In the genomic region with DNA sequence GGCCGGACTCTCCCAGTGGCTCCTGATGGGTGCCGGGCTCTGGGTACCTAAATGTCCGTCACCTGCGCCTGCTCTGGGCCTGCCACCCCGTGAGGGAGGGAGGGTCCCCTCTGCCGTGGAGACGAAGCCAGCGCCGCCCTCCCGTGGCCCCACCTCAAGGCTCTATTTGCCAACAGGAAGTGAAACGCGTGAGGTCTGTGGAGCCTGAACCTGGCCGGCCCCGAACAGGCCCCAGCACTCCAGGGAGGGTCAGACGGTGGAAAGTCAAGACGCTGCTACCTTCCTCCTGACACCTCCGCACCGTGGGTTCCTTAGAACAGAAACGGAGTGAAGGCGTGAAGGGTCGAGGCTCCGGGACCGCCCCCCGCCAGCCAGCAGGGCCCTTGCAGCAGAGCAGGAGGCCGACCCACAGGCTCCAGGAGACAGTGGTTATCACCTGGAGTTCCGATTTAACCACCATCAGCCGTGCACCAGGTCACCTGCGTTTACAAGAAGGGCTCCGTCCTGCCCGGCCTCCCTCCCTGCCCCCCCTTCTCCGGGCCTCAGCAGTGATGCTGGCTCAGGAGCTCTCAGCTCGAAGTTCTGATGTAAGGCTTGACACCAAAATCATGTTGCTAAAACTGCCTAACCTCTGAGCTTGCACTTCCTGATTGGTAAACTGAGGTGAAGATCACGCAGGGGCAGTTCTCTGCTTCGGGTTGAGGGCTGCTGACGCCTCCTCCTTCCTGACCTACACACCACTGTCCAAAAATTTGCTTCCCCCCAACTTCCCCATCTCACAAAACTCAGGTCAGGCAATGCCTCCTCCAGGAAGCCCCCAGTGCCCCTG, we compare ENCODE assay signal across 13 cellular contexts. TPM values are rescaled to one million over a fixed set of nuclear protein-coding genes. Genes with fewer than 3 reads are reported as not detected.
DNase-seq lines count a peak whose midpoint lies in the region; ATAC-seq and TF ChIP-seq lines count a peak whose summit lies in the region.
"Had no signal": no experiment of that assay in that cellular context is flagged by ENCODE, and none has a peak within 500 bp of the region (broad histone marks: within the 10 kb centered on the region; RNA-seq: fewer than 3 reads in every experiment).

No MANE protein-coding gene starts in this region.

- no peak overlapping the region for H3K4me3 Mint-ChIP-seq in central memory CD8-positive, alpha-beta T cell
- no peak overlapping the region for H3K4me3 Mint-ChIP-seq in mesothelial cell of epicardium

- H3K36me3 ChIP-seq in BLaER1: peaks cover 83% of the 10 kb centered on the region
- H3K36me3 ChIP-seq in colonic mucosa: no peaks in the 10 kb centered on the region
- peaks cover 14% of the 10 kb centered on the region for H3K36me3 ChIP-seq in MG63

- H3K4me1 Mint-ChIP-seq in central memory CD8-positive, alpha-beta T cell: peaks cover 4% of the 10 kb centered on the region
- peaks cover 4% of the 10 kb centered on the region for H3K4me1 Mint-ChIP-seq in mesothelial cell of epicardium

- H3K9ac ChIP-seq in BLaER1 (no peak overlapping the region), colonic mucosa (ENCODE audit: low read depth in 2 of 2, low read length in 2 of 2) (peak overlapping the region in 1 of 2 donors; percentile 12)
- H3K9ac ChIP-seq: GM23248 had no signal

- H3K27me3 ChIP-seq in BLaER1 (no peaks in the 10 kb centered on the region), colonic mucosa (no peaks in the 10 kb centered on the region), MG63 (no peaks in the 10 kb centered on the region)
- H3K27me3 ChIP-seq: ascending aorta, heart right ventricle had no signal

- no peaks in the 10 kb centered on the region for H3K27me3 Mint-ChIP-seq in central memory CD8-positive, alpha-beta T cell
- H3K27me3 Mint-ChIP-seq in mesothelial cell of epicardium (ENCODE audit: low read depth): no peaks in the 10 kb centered on the region

- peak overlapping the region; percentile 45 for H3K27ac ChIP-seq in BLaER1
- H3K27ac ChIP-seq in colonic mucosa: no peak overlapping the region
- H3K27ac ChIP-seq: GM23248 had no signal

- H3K4me3 ChIP-seq in BLaER1 (no peak overlapping the region), colonic mucosa (no peak overlapping the region), MG63 (no peak overlapping the region)
- H3K4me3 ChIP-seq: ascending aorta, GM23248, heart right ventricle had no signal

- peak overlapping the region; percentile 49 for H3K27ac Mint-ChIP-seq in central memory CD8-positive, alpha-beta T cell (ENCODE audit: low read depth)
- H3K27ac Mint-ChIP-seq in mesothelial cell of epicardium: no peak overlapping the region

- no peaks in the 10 kb centered on the region for H3K9me3 Mint-ChIP-seq in central memory CD8-positive, alpha-beta T cell
- no peaks in the 10 kb centered on the region for H3K9me3 Mint-ChIP-seq in mesothelial cell of epicardium

- H4K20me1 ChIP-seq in BLaER1: peaks cover 81% of the 10 kb centered on the region

- H3K4me1 ChIP-seq in BLaER1 (peaks cover 63% of the 10 kb centered on the region), colonic mucosa (no peaks in the 10 kb centered on the region)

- peak overlapping the region; percentile 79 for H3K4me2 ChIP-seq in BLaER1

- DNase-seq in GM19240 (ENCODE audit: insufficient read length, low spot score) (peak; percentile 67), colonic mucosa (no peak), MG63 (no peak), mesothelial cell of epicardium (ENCODE audit: low spot score in 2 of 2, unreplicated experiment in 2 of 2) (no peak), DMS114 treated with DMSO at 0.1 percent for 48 hours (lab: John Stamatoyannopoulos, UW; ENCODE audit: unreplicated experiment) (no peak)
- DNase-seq in central memory CD8-positive, alpha-beta T cell (ENCODE audit: low spot score in 2 of 2): no peak
- DNase-seq: GM23248, NCI-H1048, T1000 had no signal

- intact Hi-C loops in colonic mucosa (cut with DNase I): no loop called here

- ATAC-seq in HG03039 (IDR thresholded peaks at IDR 0.05; ENCODE audit: unreplicated experiment): peak; percentile 66
- no peak for ATAC-seq in central memory CD8-positive, alpha-beta T cell (replicated peaks; ENCODE audit: extremely low read depth, poor library complexity, severe bottlenecking)

- H3K9me3 ChIP-seq in BLaER1: no peaks in the 10 kb centered on the region
- H3K9me3 ChIP-seq in colonic mucosa: no peaks in the 10 kb centered on the region
- H3K9me3 ChIP-seq in MG63: no peaks in the 10 kb centered on the region
- H3K9me3 ChIP-seq: ascending aorta, heart right ventricle had no signal

- peaks cover 51% of the 10 kb centered on the region for H3K36me3 Mint-ChIP-seq in central memory CD8-positive, alpha-beta T cell (ENCODE audit: insufficient read depth)
- no peaks in the 10 kb centered on the region for H3K36me3 Mint-ChIP-seq in mesothelial cell of epicardium

- TF ChIP-seq CTCF in colonic mucosa (IDR thresholded peaks at IDR 0.05): no peak
- TF ChIP-seq CTCF in mesothelial cell of epicardium (IDR thresholded peaks at IDR 0.05; ENCODE audit: unreplicated experiment): no peak

RNA-seq across cellular contexts. Expression of gene C13orf46, which starts 50.9 kb away (rescaled TPM):
- total RNA-seq in colonic mucosa: under 1 TPM; 0.24 to 0.44 TPM
- total RNA-seq in MG63 (2014; rRNA removed; shearing (Covaris generic); ENCODE audit: low replicate concordance): not detected in 2 replicates
- 0.54 to 1.8 TPM (median 0.57 TPM) in 3 replicates for total RNA-seq in mesothelial cell of epicardium
- total RNA-seq: GM23248 had no signal
